In the genomic region with DNA sequence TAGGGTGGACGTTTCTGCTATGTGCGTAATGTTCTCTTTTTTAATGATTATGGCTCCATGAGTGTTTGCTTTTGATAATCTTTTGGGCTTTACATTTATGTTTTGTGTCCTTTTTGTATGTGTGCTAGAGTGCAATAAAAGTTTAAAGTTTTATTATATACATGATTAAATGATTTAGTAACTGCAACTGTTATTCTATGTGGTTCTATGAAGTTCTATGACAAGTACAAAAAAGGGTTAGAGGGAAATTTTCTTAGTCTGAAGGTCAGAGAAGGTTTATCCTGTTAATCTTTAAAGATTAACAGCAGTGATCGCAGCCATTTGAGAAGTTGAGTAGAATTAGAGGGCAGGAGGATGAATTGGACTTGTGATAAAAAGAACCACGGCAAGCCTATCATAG, we compare ENCODE assay signal across 22 cellular contexts.
"Had no signal": no experiment of that assay in that cellular context is flagged by ENCODE, and none has a peak within 500 bp of the region (broad histone marks: within the 10 kb centered on the region; RNA-seq: fewer than 3 reads in every experiment).

No MANE protein-coding gene starts in this region.

- DNase-seq: IMR-90, Kasumi-1, MM.1S, NCI-H1105, NCI-H1417, NCI-H1436 treated with DMSO at 0.1 percent for 48 hours, NCI-H1694, NCI-H187 treated with DMSO at 0.1 percent for 48 hours, NCI-H2029 treated with DMSO at 0.1 percent for 48 hours, NCI-H2171 treated with DMSO at 0.1 percent for 48 hours, NCI-H345, NCI-H446 treated with DMSO at 0.1 percent for 48 hours, NCI-H510A treated with DMSO at 0.1 percent for 48 hours, NCI-H526, PC-3, SHP77, SK-N-SH, SW 1271, T-cell had no signal

- H3K27ac Mint-ChIP-seq: T-cell had no signal

- H3K27me3 Mint-ChIP-seq: T-cell had no signal

- H3K36me3 Mint-ChIP-seq: T-cell had no signal

- H3K27ac ChIP-seq: KMS-11, RWPE1 had no signal

- H3K4me3 Mint-ChIP-seq: T-cell had no signal

- H3K4me1 Mint-ChIP-seq: T-cell had no signal

- ATAC-seq: Panc1, PC-3, T-cell had no signal

- H3K9me3 ChIP-seq: SK-N-SH had no signal
